In genomic region chr4:16387448-16387847, GRCh38 we compare ENCODE assay signal across 25 cellular contexts.
DNase-seq lines count a peak whose midpoint lies in the region; ATAC-seq, FAIRE-seq and TF ChIP-seq lines count a peak whose summit lies in the region.
"Had no signal": no experiment of that assay in that cellular context is flagged by ENCODE, and none has a peak within 500 bp of the region (broad histone marks: within the 10 kb centered on the region; RNA-seq: fewer than 3 reads in every experiment).

No MANE protein-coding gene starts in this region.

- H2AK9ac ChIP-seq in IMR-90 (replicated peaks; ENCODE audit: low read depth, low read length, poor library complexity): no peak overlapping the region

- intact Hi-C loops in IMR-90 (cut with micrococcal nuclease): no loop called here

- H4K8ac ChIP-seq in IMR-90 (ENCODE audit: low read depth in 2 of 2, low read length in 2 of 2) (no peak overlapping the region), mesenchymal stem cell (ENCODE audit: low read length) (no peak overlapping the region)

- no peak overlapping the region for H3K4me3 ChIP-seq in A549
- H3K4me3 ChIP-seq in IMR-90 (ENCODE audit: insufficient read depth, low read depth, low read length): no peak overlapping the region
- no peak overlapping the region for H3K4me3 ChIP-seq in mesenchymal stem cell (ENCODE audit: insufficient read depth in 1 of 2, low read depth in 1 of 2, low read length in 2 of 2)
- H3K4me3 ChIP-seq: BLaER1, GM12878 had no signal

- H3K79me1 ChIP-seq in IMR-90 (ENCODE audit: low read depth in 1 of 2, low read length in 2 of 2) (no peaks in the 10 kb centered on the region), mesenchymal stem cell (replicated peaks; ENCODE audit: low read length, poor library complexity, severe bottlenecking) (no peaks in the 10 kb centered on the region)

- no peaks in the 10 kb centered on the region for H3K9me1 ChIP-seq in IMR-90 (ENCODE audit: insufficient read depth, low read length)

- H3K27ac Mint-ChIP-seq in neural crest cell (ENCODE audit: unreplicated experiment): peak overlapping the region; percentile 5
- H3K27ac Mint-ChIP-seq: CD14-positive monocyte; CD4-positive, alpha-beta memory T cell; CD4-positive, CD25-positive, alpha-beta regulatory T cell; CD8-positive, alpha-beta memory T cell had no signal

- no peaks in the 10 kb centered on the region for H4K20me1 ChIP-seq in IMR-90 (ENCODE audit: insufficient read depth, low read length)
- H4K20me1 ChIP-seq: BLaER1 had no signal

- H3K27ac ChIP-seq in A549 (no peak overlapping the region), IMR-90 (ENCODE audit: insufficient read depth, low read length) (no peak overlapping the region), mesenchymal stem cell (ENCODE audit: low read length, poor library complexity, severe bottlenecking) (no peak overlapping the region)
- H3K27ac ChIP-seq: BLaER1 had no signal

- no peak overlapping the region for H2BK5ac ChIP-seq in IMR-90 (ENCODE audit: low read depth, low read length, poor library complexity, severe bottlenecking)
- no peak overlapping the region for H2BK5ac ChIP-seq in mesenchymal stem cell (ENCODE audit: low read depth, low read length, poor library complexity, severe bottlenecking)

- H2BK12ac ChIP-seq in mesenchymal stem cell (ENCODE audit: low read length in 2 of 2): no peak overlapping the region

- no peak for ATAC-seq in A549
- ATAC-seq in IMR-90 (ENCODE audit: low read depth): no peak
- ATAC-seq: GM12878 had no signal

- TF ChIP-seq RAD21 in A549 (conservative IDR thresholded peaks at IDR 0.05 in 1 of 2, IDR thresholded peaks at IDR 0.05 in 1 of 2) (no peak), IMR-90 (IDR thresholded peaks at IDR 0.05; ENCODE audit: low read length) (no peak)

- H2BK20ac ChIP-seq in IMR-90 (ENCODE audit: low read depth, low read length): no peak overlapping the region

- H3K4ac ChIP-seq in IMR-90 (ENCODE audit: low read depth, low read length) (no peak overlapping the region), mesenchymal stem cell (ENCODE audit: low read depth in 1 of 2, low read length in 2 of 2) (no peak overlapping the region)

- DNase-seq in A549 (ENCODE audit: low read depth in 1 of 2, low spot score in 1 of 2) (no peak), IMR-90 (no peak), neural crest cell (ENCODE audit: low read depth, low spot score) (no peak), ACHN (no peak), mesenchymal stem cell (no peak)
- DNase-seq: 8988T; BE2C; C1 segment of cervical spinal cord; CD4-positive, alpha-beta memory T cell; CD4-positive, CD25-positive, alpha-beta regulatory T cell; CD8-positive, alpha-beta memory T cell; COR-L47; DMS 273 treated with DMSO at 0.1 percent for 48 hours; DMS153; DMS53; DMS79; DND-41; EL; GDM1 had no signal

- peaks cover 5% of the 10 kb centered on the region for H3K27me3 ChIP-seq in IMR-90 (ENCODE audit: control insufficient read depth, insufficient read depth, low read length)
- H3K27me3 ChIP-seq in mesenchymal stem cell (ENCODE audit: control insufficient read depth in 1 of 2, insufficient read depth in 1 of 2, low read length in 2 of 2): peaks cover 0 to 21% of the 10 kb centered on the region in 2 experiments
- H3K27me3 ChIP-seq: BE2C, BLaER1 had no signal

- BruUV-seq in IMR-90 (replicated peaks; lab: Mats Ljungman, UMichigan): no TSS peak

- no peaks in the 10 kb centered on the region for H3K9me3 ChIP-seq in A549
- H3K9me3 ChIP-seq in IMR-90 (ENCODE audit: control insufficient read depth, insufficient read depth, low read length): no peaks in the 10 kb centered on the region
- no peaks in the 10 kb centered on the region for H3K9me3 ChIP-seq in mesenchymal stem cell (ENCODE audit: control insufficient read depth, low read length)
- H3K9me3 ChIP-seq: BE2C, BLaER1 had no signal

- no peak overlapping the region for H3K56ac ChIP-seq in IMR-90 (ENCODE audit: extremely low read depth, insufficient read depth, low read length)

- no peak overlapping the region for H3K4me3 Mint-ChIP-seq in neural crest cell
- H3K4me3 Mint-ChIP-seq: CD14-positive monocyte; CD4-positive, alpha-beta memory T cell; CD4-positive, CD25-positive, alpha-beta regulatory T cell; CD8-positive, alpha-beta memory T cell had no signal

- 6% methylated on average over 1 of the region's 1 CpG for WGBS in A549 (ENCODE audit: missing lambda C conversion rate)
- WGBS in IMR-90 (ENCODE audit: extremely low coverage in 2 of 2, insufficient read length in 1 of 2), 2 experiments: no CpG with 5 or more reads among the region's 1 CpG
- WGBS in mesenchymal stem cell: 83% methylated on average over 1 of the region's 1 CpG

- in situ Hi-C loops in IMR-90 (cut with MboI; ENCODE audit: low sequenced_read_pairs): no loop called here
- in situ Hi-C loops in ACHN (cut with HindIII; ENCODE audit: low pct_ligation_motif_present, low pct_unique_long_range_greater_than_20kb, low sequenced_read_pairs): no loop called here

- H4K5ac ChIP-seq in IMR-90 (ENCODE audit: low read depth, low read length): no peak overlapping the region

- peaks cover 5% of the 10 kb centered on the region for H3K9me3 Mint-ChIP-seq in neural crest cell

- H2BK15ac ChIP-seq in IMR-90 (ENCODE audit: low read depth, low read length) (no peak overlapping the region), mesenchymal stem cell (ENCODE audit: low read depth, poor library complexity, severe bottlenecking) (no peak overlapping the region)

- POLR2A ChIA-PET in A549 (lab: Yijun Ruan, JAX) (no interaction called here), IMR-90 (lab: Charles Lee; ENCODE audit: unreplicated experiment) (no interaction called here)

- no peak overlapping the region for H2AK5ac ChIP-seq in IMR-90 (ENCODE audit: low read depth, low read length)
- no peak overlapping the region for H2AK5ac ChIP-seq in mesenchymal stem cell (ENCODE audit: low read length, severe bottlenecking)

- H3K36me3 ChIP-seq in IMR-90 (ENCODE audit: control insufficient read depth, insufficient read depth, low read length) (no peaks in the 10 kb centered on the region), mesenchymal stem cell (ENCODE audit: control insufficient read depth in 1 of 2, insufficient read depth in 2 of 2, low read depth in 1 of 2, low read length in 2 of 2) (no peaks in the 10 kb centered on the region)
- H3K36me3 ChIP-seq: BE2C, BLaER1 had no signal

- no peak overlapping the region for H3K4me2 ChIP-seq in A549
- H3K4me2 ChIP-seq in IMR-90 (ENCODE audit: low read depth, low read length): no peak overlapping the region
- H3K4me2 ChIP-seq in mesenchymal stem cell (ENCODE audit: low read length, poor library complexity, severe bottlenecking): no peak overlapping the region
- H3K4me2 ChIP-seq: BLaER1 had no signal

- TF ChIP-seq POLR2A in A549 (IDR thresholded peaks at IDR 0.05; ENCODE audit: low read length) (no peak), IMR-90 (IDR thresholded peaks at IDR 0.05; ENCODE audit: low read depth, low read length) (no peak)

- H2AFZ ChIP-seq in IMR-90 (replicated peaks; ENCODE audit: low read length, poor library complexity): no peak overlapping the region
- no peak overlapping the region for H2AFZ ChIP-seq in mesenchymal stem cell (ENCODE audit: low read depth, low read length)

- TF ChIP-seq EP300 in A549 (IDR thresholded peaks at IDR 0.05): no peak

- no peak overlapping the region for H3K18ac ChIP-seq in IMR-90 (ENCODE audit: low read depth, low read length)
- no peak overlapping the region for H3K18ac ChIP-seq in mesenchymal stem cell (ENCODE audit: low read depth in 1 of 2, low read length in 2 of 2)

- H4K91ac ChIP-seq in IMR-90 (ENCODE audit: insufficient read depth, low read depth, low read length) (no peak overlapping the region), mesenchymal stem cell (ENCODE audit: low read length) (no peak overlapping the region)

- H3K27me3 Mint-ChIP-seq in neural crest cell (ENCODE audit: low read depth): peaks cover 6% of the 10 kb centered on the region
- H3K27me3 Mint-ChIP-seq: CD4-positive, CD25-positive, alpha-beta regulatory T cell had no signal

- TF ChIP-seq CTCF in A549 (IDR thresholded peaks at IDR 0.05): no peak
- TF ChIP-seq CTCF in IMR-90 (conservative IDR thresholded peaks at IDR 0.05; ENCODE audit: low read depth, low read length): no peak
- TF ChIP-seq CTCF in neural crest cell (conservative IDR thresholded peaks at IDR 0.05): no peak

- dilution Hi-C loops in IMR-90 (cut with HindIII; ENCODE audit: low sequenced_read_pairs, unreplicated experiment): no loop called here

- H3K4me1 ChIP-seq in A549 (no peaks in the 10 kb centered on the region), IMR-90 (ENCODE audit: control insufficient read depth, insufficient read depth, low read length) (no peaks in the 10 kb centered on the region), mesenchymal stem cell (ENCODE audit: control insufficient read depth, insufficient read depth, low read depth, low read length) (no peaks in the 10 kb centered on the region)
- H3K4me1 ChIP-seq: BE2C had no signal

- H3K23ac ChIP-seq in IMR-90 (ENCODE audit: low read depth, low read length) (no peak overlapping the region), mesenchymal stem cell (ENCODE audit: low read length in 2 of 2) (no peak overlapping the region)

- H3K4me1 Mint-ChIP-seq in neural crest cell: peaks cover 16% of the 10 kb centered on the region
- H3K4me1 Mint-ChIP-seq: CD14-positive monocyte; CD4-positive, alpha-beta memory T cell; CD4-positive, CD25-positive, alpha-beta regulatory T cell; CD8-positive, alpha-beta memory T cell had no signal

- CTCF ChIA-PET in A549 (lab: Yijun Ruan, JAX): no interaction called here
- CTCF ChIA-PET in IMR-90 (lab: Yijun Ruan, JAX): no interaction called here

- H2BK120ac ChIP-seq in IMR-90 (ENCODE audit: low read depth, low read length) (no peak overlapping the region), mesenchymal stem cell (ENCODE audit: low read depth, low read length) (no peak overlapping the region)

- H3K9ac ChIP-seq in IMR-90 (ENCODE audit: low read depth, low read length) (no peak overlapping the region), mesenchymal stem cell (ENCODE audit: low read length) (no peak overlapping the region)
- H3K9ac ChIP-seq: BLaER1 had no signal

- peaks cover 2% of the 10 kb centered on the region for H3K36me3 Mint-ChIP-seq in neural crest cell (ENCODE audit: low read depth)
- H3K36me3 Mint-ChIP-seq: CD14-positive monocyte; CD4-positive, alpha-beta memory T cell; CD4-positive, CD25-positive, alpha-beta regulatory T cell; CD8-positive, alpha-beta memory T cell had no signal

- FAIRE-seq in A549 (lab: Jason Lieb, UNC): no peak
- FAIRE-seq: A204.1, GM12878, GM12892, GM18507 had no signal

- H3K14ac ChIP-seq in IMR-90 (replicated peaks; ENCODE audit: low read depth, low read length): no peak overlapping the region
- no peak overlapping the region for H3K14ac ChIP-seq in mesenchymal stem cell (ENCODE audit: low read length in 2 of 2)

TF ChIP-seq in A549, 52 proteins besides CTCF, POLR2A, EP300 and RAD21 (continues in another document):
- TF ChIP-seq NFE2L2 (conservative IDR thresholded peaks at IDR 0.05; ENCODE audit: low read length) (0 out of 2 replicates have a peak, but pooled peaks have one; percentile 38), NR3C1 (IDR thresholded peaks at IDR 0.05) (no peak), CBX2 (IDR thresholded peaks at IDR 0.05; ENCODE audit: borderline replicate concordance, low read depth) (no peak)

TF ChIP-seq in IMR-90, 13 proteins besides CTCF, POLR2A, EP300 and RAD21:
- TF ChIP-seq NFE2L2 (IDR thresholded peaks at IDR 0.05; ENCODE audit: low read depth, low read length) (peak; percentile 72), FOS (IDR thresholded peaks at IDR 0.05; ENCODE audit: low read depth, low read length) (no peak)
